ENCODE assay signal across 23 cellular contexts in genomic region chr1:81410919-81411318, GRCh38.
"Had no signal": no experiment of that assay in that cellular context is flagged by ENCODE, and none has a peak within 500 bp of the region (broad histone marks: within the 10 kb centered on the region; RNA-seq: fewer than 3 reads in every experiment).

No MANE protein-coding gene starts in this region.

- ATAC-seq: esophagus mucosa; gastrocnemius medialis; naive thymus-derived CD4-positive, alpha-beta T cell; sciatic nerve; stimulated activated memory B cell treated with anti-CD40 and anti-IgM and Interleukin-4, amounts not matched to agents 10 μg/mL and 1 μg/mL and 100 μg/mL, for 72 hours; stimulated activated naive CD8-positive, alpha-beta T cell treated with anti-CD3 and anti-CD28 coated beads, Interleukin-15, Interleukin-2, amounts not matched to agents 100 U/mL and 50 U/mL, for 24 hours had no signal

- H3K9me3 ChIP-seq: gastrocnemius medialis, ovary, testis, tibial artery had no signal

- FAIRE-seq: colon had no signal

- H3K4me1 ChIP-seq: testis had no signal

- H3K27ac ChIP-seq: epithelial cell of prostate, gastrocnemius medialis, ovary, testis had no signal

- H3K36me3 ChIP-seq: gastrocnemius medialis, ovary, tibial artery had no signal

- DNase-seq: effector CD4-positive, alpha-beta T cell; endodermal cell; foreskin fibroblast; gastrocnemius medialis; hippocampal formation; kidney glomerular epithelial cell; mesenchymal stem cell; naive thymus-derived CD4-positive, alpha-beta T cell; nephron progenitor cell; occipital lobe; ovary; retina; stimulated activated CD4-positive, alpha-beta T cell treated with anti-CD3 and anti-CD28 coated beads, Interleukin-4, amount 100 ng/mL, for 4 hours; stimulated activated naive CD8-positive, alpha-beta T cell treated with anti-CD3 and anti-CD28 coated beads, Interleukin-15, Interleukin-2, amounts not matched to agents 100 U/mL and 50 U/mL, for 24 hours; substantia nigra; testis; tibial artery had no signal

- H3K4me3 ChIP-seq: dorsolateral prefrontal cortex, gastrocnemius medialis, ovary, testis, tibial artery had no signal

- H3K27me3 ChIP-seq: gastrocnemius medialis, ovary, testis, tibial artery had no signal
